Comparison of ENCODE assay signal across 8 cellular contexts in the genomic region with DNA sequence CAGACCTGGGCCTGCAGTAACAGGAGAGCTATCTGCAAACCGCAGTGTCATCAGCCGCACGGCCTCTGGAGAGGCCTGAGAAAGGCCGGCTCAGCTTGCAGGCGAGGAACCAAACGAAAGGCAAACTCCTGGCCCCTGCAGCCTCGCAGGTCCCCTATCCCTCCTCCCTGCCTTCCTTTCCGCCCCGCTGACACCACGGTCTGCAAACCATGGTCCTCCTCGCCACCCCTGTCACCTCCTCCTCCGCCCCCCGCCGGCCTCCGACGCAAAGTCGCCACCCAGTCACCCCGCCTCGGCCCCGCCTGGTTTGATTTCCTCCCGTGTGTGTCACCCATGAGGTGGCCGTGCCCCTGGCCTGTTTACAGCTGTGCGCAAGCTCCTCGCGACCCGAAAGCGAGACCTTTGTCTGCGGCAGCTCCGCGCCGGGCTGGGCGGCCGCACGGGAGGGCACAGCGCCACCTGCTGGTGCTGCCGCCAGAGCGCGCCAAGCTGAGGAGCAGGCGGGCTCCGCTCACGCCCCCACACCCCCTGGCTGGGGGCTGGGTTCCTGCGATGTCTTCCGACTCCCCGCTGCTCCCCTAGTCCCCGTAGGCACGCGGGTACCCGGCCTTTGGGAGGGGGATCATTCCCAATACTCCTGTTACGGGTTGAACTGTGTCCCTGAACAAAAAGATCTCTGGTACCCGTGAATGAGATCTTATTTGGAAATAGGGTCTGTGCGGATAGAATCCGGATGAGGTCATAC. TPM values are rescaled to one million over a fixed set of nuclear protein-coding genes. Genes with fewer than 3 reads are reported as not detected.
DNase-seq lines count a peak whose midpoint lies in the region; ATAC-seq and TF ChIP-seq lines count a peak whose summit lies in the region.

No MANE protein-coding gene starts in this region.

- TF ChIP-seq POLR2A in GM18526 (IDR thresholded peaks at IDR 0.05; ENCODE audit: extremely low read depth, insufficient read length) = peak; percentile 28

- ATAC-seq in HG03280 (IDR thresholded peaks at IDR 0.05; ENCODE audit: unreplicated experiment) = peak; percentile 42

- DNase-seq in ACHN = peak; percentile 65
- DNase-seq in NOMO-1 treated with dmso at 0.1 percent for 144 hours (lab: John Stamatoyannopoulos, UW; ENCODE audit: unreplicated experiment) = peak; percentile 38
- peak; percentile 86 for DNase-seq in activated CD8-positive, alpha-beta memory T cell treated with anti-CD3 and anti-CD28 coated beads, Interleukin-2, amount 50 U/mL, for 4 hours
- DNase-seq in epidermal melanocyte (ENCODE audit: insufficient read length, low spot score) = peak; percentile 94
- DNase-seq in myocyte (ENCODE audit: low read depth) = peak; percentile 63
- peak; percentile 82 to 95 for DNase-seq in stimulated activated CD8-positive, alpha-beta memory T cell treated with anti-CD3 and anti-CD28 coated beads, Interleukin-7, amount 100 ng/mL, for 48 hours (ENCODE audit: extremely low read depth in 1 of 2, low read depth in 1 of 2)

- in situ Hi-C loops in ACHN (cut with HindIII; ENCODE audit: low pct_ligation_motif_present, low pct_unique_long_range_greater_than_20kb, low sequenced_read_pairs) = no loop called here

RNA-seq across cellular contexts. Expression of a gene that starts 19.4 kb away (rescaled TPM):
- total RNA-seq in myocyte = 1.4 and 5.9 TPM in 2 replicates
- 0.37 TPM for polyA plus RNA-seq in myocyte (2012)

RNA-seq across cellular contexts. Expression of a gene that starts 23.3 kb away (rescaled TPM):
- 11.3 and 17.6 TPM in 2 replicates for total RNA-seq in myocyte
- 13.4 TPM for polyA plus RNA-seq in myocyte (2012)

Comparison
In these comparisons a context has a peak if more than half of its experiments do, and no peak if none do; other contexts are left out.
1. Peak in every context shown above with its lines: DNase-seq and ATAC-seq.
2. DNase-seq: peak in every context shown above with its lines; median percentile 94 in epidermal melanocyte; 88 in stimulated activated CD8-positive, alpha-beta memory T cell treated with anti-CD3 and anti-CD28 coated beads, Interleukin-7, amount 100 ng/mL, for 48 hours; 86 in activated CD8-positive, alpha-beta memory T cell treated with anti-CD3 and anti-CD28 coated beads, Interleukin-2, amount 50 U/mL, for 4 hours; 65 in ACHN; 63 in myocyte; 38 in NOMO-1 treated with dmso at 0.1 percent for 144 hours.